In genomic region chr13:111970501-111971155, GRCh38 we compare ENCODE assay signal across 22 cellular contexts.
"Had no signal": no experiment of that assay in that cellular context is flagged by ENCODE, and none has a peak within 500 bp of the region (broad histone marks: within the 10 kb centered on the region; RNA-seq: fewer than 3 reads in every experiment).

No MANE protein-coding gene starts in this region.

- DNase-seq: activated CD4-positive, alpha-beta T cell treated with anti-CD3 and anti-CD28 coated beads for 4 hours; activated CD4-positive, alpha-beta T cell treated with anti-CD3 and anti-CD28 coated beads, Interleukin-2, amount 50 U/mL, for 4 hours; activated naive CD4-positive, alpha-beta T cell; activated T-cell treated with anti-CD3 and anti-CD28 coated beads for 4 hours; activated T-cell treated with anti-CD3 and anti-CD28 coated beads, Interleukin-2, amount 50 U/mL, for 72 hours; dermis blood vessel endothelial cell; effector CD8-positive, alpha-beta T cell; left lung; lower lobe of right lung; mesendoderm; mucosa of descending colon; ovary; right lobe of liver; stimulated activated CD4-positive, alpha-beta T cell treated with anti-CD3 and anti-CD28 coated beads, Interleukin-2, amount 100 ng/mL, for 48 hours; stimulated activated naive CD4-positive, alpha-beta T cell treated with Interleukin-2 at 50 U/mL for 16 hours; uterus had no signal

- FAIRE-seq: colon, frontal cortex, TTC549 had no signal

- H3K36me3 ChIP-seq: breast epithelium, left lung, lower lobe of right lung, ovary, right lobe of liver, tibial nerve, uterus had no signal

- H3K27me3 ChIP-seq: ovary, right lobe of liver, tibial nerve had no signal

- H3K4me3 ChIP-seq: breast epithelium, left lung, lower lobe of right lung, mucosa of descending colon, ovary, right lobe of liver, tibial nerve, uterus had no signal

- ATAC-seq: activated naive CD4-positive, alpha-beta T cell treated with anti-CD3 and anti-CD28 coated beads, Interleukin-2, amount 50 U/mL, for 72 hours; activated T-cell treated with anti-CD3 and anti-CD28 coated beads, Interleukin-2, amount 50 U/mL, for 72 hours; left lung; lower lobe of right lung; mucosa of descending colon had no signal
